ENCODE assay signal across 8 cellular contexts in the genomic region with DNA sequence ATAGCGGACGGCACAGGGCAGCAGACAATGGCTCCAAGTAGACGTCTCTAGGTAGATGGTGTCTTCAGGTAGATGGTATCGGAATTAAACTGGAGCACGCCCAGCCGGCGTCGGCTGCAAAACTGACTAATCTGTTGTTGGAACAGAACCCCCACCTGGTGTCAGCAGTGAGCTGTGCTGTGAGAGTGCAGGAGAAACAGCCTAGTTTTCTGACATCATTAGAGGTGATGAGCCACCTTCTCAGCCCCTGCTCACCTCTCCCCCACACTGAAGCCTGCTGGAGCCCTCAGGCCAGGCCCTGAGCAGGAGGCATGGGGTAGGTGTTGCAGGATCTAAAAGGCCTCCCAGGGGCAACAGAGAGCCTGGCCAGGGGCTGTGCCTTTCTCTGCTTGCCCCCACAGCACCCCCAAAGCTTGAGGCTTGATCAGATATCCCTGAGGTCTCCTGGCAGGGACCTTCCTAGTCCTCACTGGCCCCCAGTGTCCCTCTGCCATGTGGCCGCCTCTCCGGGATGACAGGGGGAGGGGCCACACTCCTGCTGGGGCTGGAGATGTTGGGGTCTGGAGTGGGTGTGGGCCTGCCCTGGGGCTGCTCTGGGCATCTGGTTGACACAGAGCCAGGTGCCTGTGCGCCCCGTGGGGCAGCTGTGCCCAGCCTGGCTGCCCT. TPM values are rescaled to one million over a fixed set of nuclear protein-coding genes. Genes with fewer than 3 reads are reported as not detected.
DNase-seq lines count a peak whose midpoint lies in the region; TF ChIP-seq lines count a peak whose summit lies in the region.

No MANE protein-coding gene starts in this region.

- intact Hi-C loops in activated CD4-positive, alpha-beta T cell treated with anti-CD3 and anti-CD28 coated beads, Interleukin-2, amount 10 ng/mL, durations not matched to agents 24 days and 14 days (cut with micrococcal nuclease): no loop called here
- intact Hi-C loops in vagina (cut with DNase I): no loop called here

- DNase-seq in G401 (ENCODE audit: low spot score) (peak; percentile 76), M059J (ENCODE audit: low read depth) (peak; percentile 76), osteocyte (ENCODE audit: extremely low spot score, unreplicated experiment) (no peak), dedifferentiated amniotic fluid mesenchymal stem cell (ENCODE audit: extremely low spot score) (no peak), vagina (ENCODE audit: extremely low spot score in 2 of 2) (no peak), pons (ENCODE audit: low spot score) (no peak)
- DNase-seq in activated CD4-positive, alpha-beta T cell treated with anti-CD3 and anti-CD28 coated beads, Interleukin-2, amount 10 ng/mL, durations not matched to agents 24 days and 14 days: peak; percentile 91
- DNase-seq in effector CD8-positive, alpha-beta T cell (lab: John Stamatoyannopoulos, UW): peak; percentile 48

- no peak overlapping the region for H3K27ac ChIP-seq in vagina

- no peaks in the 10 kb centered on the region for H3K4me1 ChIP-seq in vagina

- no peak overlapping the region for H3K4me3 Mint-ChIP-seq in activated CD4-positive, alpha-beta T cell treated with anti-CD3 and anti-CD28 coated beads, Interleukin-2, amount 10 ng/mL, durations not matched to agents 24 days and 14 days
- no peak overlapping the region for H3K4me3 Mint-ChIP-seq in osteocyte (ENCODE audit: unreplicated experiment)

- no peaks in the 10 kb centered on the region for H3K9me3 Mint-ChIP-seq in activated CD4-positive, alpha-beta T cell treated with anti-CD3 and anti-CD28 coated beads, Interleukin-2, amount 10 ng/mL, durations not matched to agents 24 days and 14 days
- H3K9me3 Mint-ChIP-seq in osteocyte (ENCODE audit: unreplicated experiment): no peaks in the 10 kb centered on the region

- no peak overlapping the region for H3K27ac Mint-ChIP-seq in activated CD4-positive, alpha-beta T cell treated with anti-CD3 and anti-CD28 coated beads, Interleukin-2, amount 10 ng/mL, durations not matched to agents 24 days and 14 days
- no peak overlapping the region for H3K27ac Mint-ChIP-seq in osteocyte (ENCODE audit: unreplicated experiment)

- TF ChIP-seq CTCF in osteocyte (IDR thresholded peaks at IDR 0.05) (peak; percentile 46), vagina (IDR thresholded peaks at IDR 0.05) (peak in 1 of 3 experiments; percentile 23)

- H3K4me1 Mint-ChIP-seq in activated CD4-positive, alpha-beta T cell treated with anti-CD3 and anti-CD28 coated beads, Interleukin-2, amount 10 ng/mL, durations not matched to agents 24 days and 14 days: no peaks in the 10 kb centered on the region
- H3K4me1 Mint-ChIP-seq in osteocyte (ENCODE audit: unreplicated experiment): peaks cover 9% of the 10 kb centered on the region

- no peak for TF ChIP-seq POLR2A in vagina (IDR thresholded peaks at IDR 0.05)

- H3K9me3 ChIP-seq in vagina: no peaks in the 10 kb centered on the region

- no peak overlapping the region for H3K4me3 ChIP-seq in vagina

- no peaks in the 10 kb centered on the region for H3K36me3 ChIP-seq in vagina

- in situ Hi-C loops in G401 (cut with HindIII; ENCODE audit: low sequenced_read_pairs): no loop called here

- peaks cover 15% of the 10 kb centered on the region for H3K27me3 Mint-ChIP-seq in activated CD4-positive, alpha-beta T cell treated with anti-CD3 and anti-CD28 coated beads, Interleukin-2, amount 10 ng/mL, durations not matched to agents 24 days and 14 days
- H3K27me3 Mint-ChIP-seq in osteocyte (ENCODE audit: unreplicated experiment): no peaks in the 10 kb centered on the region

- H3K27me3 ChIP-seq in vagina: no peaks in the 10 kb centered on the region

- H3K36me3 Mint-ChIP-seq in activated CD4-positive, alpha-beta T cell treated with anti-CD3 and anti-CD28 coated beads, Interleukin-2, amount 10 ng/mL, durations not matched to agents 24 days and 14 days (ENCODE audit: low read depth): no peaks in the 10 kb centered on the region
- no peaks in the 10 kb centered on the region for H3K36me3 Mint-ChIP-seq in osteocyte (ENCODE audit: unreplicated experiment)

RNA-seq across cellular contexts. Expression of a gene that starts 6.9 kb away (rescaled TPM):
- 10.1 and 14.3 TPM in 2 replicates for total RNA-seq in G401 (2014; rRNA removed; shearing (Covaris generic))
- total RNA-seq in M059J (2014; rRNA removed; shearing (Covaris generic)): 88.7 and 205 TPM in 2 replicates
- total RNA-seq in activated CD4-positive, alpha-beta T cell treated with anti-CD3 and anti-CD28 coated beads, Interleukin-2, amount 10 ng/mL, durations not matched to agents 24 days and 14 days: 13.7 and 15.9 TPM in 2 replicates
- total RNA-seq in osteocyte (25.0 and 29.0 TPM in 2 replicates), vagina (31.4 TPM)

RNA-seq across cellular contexts. Expression of a gene that starts 27.0 kb away (rescaled TPM):
- 0.86 and 1.4 TPM in 2 replicates for total RNA-seq in G401 (2014; rRNA removed; shearing (Covaris generic))
- not detected in 2 replicates for total RNA-seq in M059J (2014; rRNA removed; shearing (Covaris generic))
- 0.12 and 0.16 TPM in 2 replicates for total RNA-seq in activated CD4-positive, alpha-beta T cell treated with anti-CD3 and anti-CD28 coated beads, Interleukin-2, amount 10 ng/mL, durations not matched to agents 24 days and 14 days
- total RNA-seq in osteocyte: 0.13 and 0.34 TPM in 2 replicates
- not detected for total RNA-seq in vagina

RNA-seq across cellular contexts. Expression of a gene that starts 33.4 kb away (rescaled TPM):
- total RNA-seq in G401 (2014; rRNA removed; shearing (Covaris generic)): not detected in 2 replicates
- not detected in 2 replicates for total RNA-seq in M059J (2014; rRNA removed; shearing (Covaris generic))
- total RNA-seq in activated CD4-positive, alpha-beta T cell treated with anti-CD3 and anti-CD28 coated beads, Interleukin-2, amount 10 ng/mL, durations not matched to agents 24 days and 14 days: not detected in 2 replicates
- total RNA-seq in osteocyte (not detected in 2 replicates), vagina (not detected)

RNA-seq across cellular contexts. Expression of a gene that starts 43.8 kb away (rescaled TPM):
- total RNA-seq in G401 (2014; rRNA removed; shearing (Covaris generic)): 0.10 TPM in 1 of 2 replicates, not detected in the other
- not detected in 2 replicates for total RNA-seq in M059J (2014; rRNA removed; shearing (Covaris generic))
- total RNA-seq in activated CD4-positive, alpha-beta T cell treated with anti-CD3 and anti-CD28 coated beads, Interleukin-2, amount 10 ng/mL, durations not matched to agents 24 days and 14 days: 0.19 and 0.35 TPM in 2 replicates
- 0.13 TPM in 1 of 2 replicates, not detected in the other for total RNA-seq in osteocyte
- 25.8 TPM for total RNA-seq in vagina

RNA-seq across cellular contexts. Expression of a gene that starts 46.0 kb away (rescaled TPM):
- 19.3 and 19.7 TPM in 2 replicates for total RNA-seq in G401 (2014; rRNA removed; shearing (Covaris generic))
- total RNA-seq in M059J (2014; rRNA removed; shearing (Covaris generic)): 9.6 and 19.6 TPM in 2 replicates
- total RNA-seq in activated CD4-positive, alpha-beta T cell treated with anti-CD3 and anti-CD28 coated beads, Interleukin-2, amount 10 ng/mL, durations not matched to agents 24 days and 14 days: 13.9 and 14.1 TPM in 2 replicates
- total RNA-seq in osteocyte (10.9 and 12.1 TPM in 2 replicates), vagina (11.3 TPM)

Comparison
In these comparisons a context has a peak if more than half of its experiments do, and no peak if none do; other contexts are left out.
1. DNase-seq: peak in G401 (single experiment), M059J (single experiment), activated CD4-positive, alpha-beta T cell treated with anti-CD3 and anti-CD28 coated beads, Interleukin-2, amount 10 ng/mL, durations not matched to agents 24 days and 14 days (single experiment) and effector CD8-positive, alpha-beta T cell (single experiment); none in osteocyte (single experiment), dedifferentiated amniotic fluid mesenchymal stem cell (single experiment), vagina (0 of 2) and pons (single experiment).